ENCODE assay signal across 19 cellular contexts in genomic region chr5:7589800-7590199, GRCh38.
"Had no signal": no experiment of that assay in that cellular context is flagged by ENCODE, and none has a peak within 500 bp of the region (broad histone marks: within the 10 kb centered on the region; RNA-seq: fewer than 3 reads in every experiment).

No MANE protein-coding gene starts in this region.

- H3K36me3 ChIP-seq: lower lobe of right lung, ovary, sigmoid colon, thoracic aorta, tibial nerve, upper lobe of left lung had no signal

- H3K9me3 ChIP-seq: lower lobe of right lung, ovary, psoas muscle, sigmoid colon, thoracic aorta, tibial nerve, upper lobe of left lung had no signal

- H3K27ac ChIP-seq: lower lobe of right lung, ovary, psoas muscle, sigmoid colon, thoracic aorta, tibial nerve, upper lobe of left lung had no signal

- H3K4me3 ChIP-seq: lower lobe of right lung, ovary, psoas muscle, sigmoid colon, thoracic aorta, tibial nerve, upper lobe of left lung had no signal

- H3K27me3 ChIP-seq: ovary, sigmoid colon, tibial nerve, upper lobe of left lung had no signal

- H3K4me1 ChIP-seq: lower lobe of right lung, sigmoid colon, tibial nerve, upper lobe of left lung had no signal

- DNase-seq: cortex of kidney; effector memory CD8-positive, alpha-beta T cell; hypothalamus; left ventricle myocardium superior; lower lobe of right lung; natural killer cell; occipital lobe; ovary; posterior cingulate gyrus; psoas muscle; right cardiac atrium; sigmoid colon; stimulated activated CD4-positive, alpha-beta T cell treated with anti-CD3 and anti-CD28 coated beads, Interleukin-2, amount 100 ng/mL, for 24 hours; stimulated activated CD4-positive, alpha-beta T cell treated with anti-CD3 and anti-CD28 coated beads, Interleukin-4, amount 100 ng/mL, for 4 hours; stimulated activated naive CD8-positive, alpha-beta T cell treated with anti-CD3 and anti-CD28 coated beads, Interleukin-15, Interleukin-2, amounts not matched to agents 100 U/mL and 50 U/mL, for 24 hours; substantia nigra; upper lobe of left lung had no signal
